30 cellular contexts compared by ENCODE assay signal in the genomic region with DNA sequence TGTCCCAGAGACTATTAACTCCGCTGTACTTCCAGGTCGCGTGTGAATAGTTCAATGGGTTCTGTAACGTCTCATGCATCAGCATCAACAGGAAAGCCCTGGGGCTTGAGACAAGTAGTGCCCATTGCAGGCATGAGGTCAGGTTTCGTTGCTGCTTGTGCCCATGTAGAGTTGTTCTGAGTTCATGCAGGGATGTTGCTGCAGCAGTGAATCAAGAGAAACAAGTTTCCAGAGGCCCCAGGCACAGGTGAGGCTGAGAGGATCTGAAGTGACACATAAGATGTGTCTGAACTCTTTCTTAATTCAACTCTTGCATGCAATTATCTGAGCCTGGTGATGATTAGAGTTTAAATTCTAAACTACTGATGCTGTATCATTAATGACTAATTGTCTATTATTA. TPM values are rescaled to one million over a fixed set of nuclear protein-coding genes. Genes with fewer than 3 reads are reported as not detected.
"Had no signal": no experiment of that assay in that cellular context is flagged by ENCODE, and none has a peak within 500 bp of the region (broad histone marks: within the 10 kb centered on the region; RNA-seq: fewer than 3 reads in every experiment).

No MANE protein-coding gene starts in this region.

- H3K36me3 ChIP-seq: left ventricle myocardium inferior, pancreas, prostate gland, suprapubic skin, thoracic aorta, tibial artery, uterus had no signal

- DNase-seq: hypothalamus; immature natural killer cell; left ventricle myocardium inferior; mesendoderm; naive B cell; natural killer cell; nephron progenitor cell; nucleus accumbens; pancreas; posterior cingulate gyrus; retina; right cardiac atrium; stimulated activated CD4-positive, alpha-beta T cell treated with anti-CD3 and anti-CD28 coated beads, Interleukin-12 subunit alpha, Interleukin-12 subunit beta, amount 100 ng/mL, for 4 hours; stimulated activated CD4-positive, alpha-beta T cell treated with anti-CD3 and anti-CD28 coated beads, Interleukin-15, amount 100 ng/mL, for 24 hours; stimulated activated CD4-positive, alpha-beta T cell treated with anti-CD3 and anti-CD28 coated beads, Interleukin-2, amount 100 ng/mL, for 24 hours; stimulated activated CD4-positive, alpha-beta T cell treated with anti-CD3 and anti-CD28 coated beads, Interleukin-4, amount 100 ng/mL, for 1 hour; stimulated activated naive CD4-positive, alpha-beta T cell; tibial artery; trophoblast cell; uterus had no signal

- H3K4me3 Mint-ChIP-seq: immature natural killer cell; mesothelial cell of epicardium; natural killer cell; nephron progenitor cell; stimulated activated naive CD8-positive, alpha-beta T cell treated with anti-CD3 and anti-CD28 coated beads, Interleukin-15, Interleukin-2, amounts not matched to agents 100 ng/mL and 50 ng/mL, for 24 hours had no signal

- FAIRE-seq: islet of Langerhans, pancreas had no signal

- H3K27ac Mint-ChIP-seq: immature natural killer cell; mesothelial cell of epicardium; natural killer cell; nephron progenitor cell; stimulated activated naive CD8-positive, alpha-beta T cell treated with anti-CD3 and anti-CD28 coated beads, Interleukin-15, Interleukin-2, amounts not matched to agents 100 ng/mL and 50 ng/mL, for 24 hours had no signal

- H3K27ac ChIP-seq: left ventricle myocardium inferior, pancreas, prostate gland, suprapubic skin, thoracic aorta, tibial artery, uterus had no signal

- H3K36me3 Mint-ChIP-seq: immature natural killer cell, mesothelial cell of epicardium, natural killer cell had no signal

- H3K4me1 ChIP-seq: pancreas, prostate gland had no signal

- H3K9me3 ChIP-seq: left ventricle myocardium inferior, pancreas, prostate gland, suprapubic skin, thoracic aorta, tibial artery, uterus had no signal

- ATAC-seq: natural killer cell, pancreas, right cardiac atrium, sciatic nerve had no signal

- H3K4me1 Mint-ChIP-seq: mesothelial cell of epicardium, nephron progenitor cell had no signal

- H3K27me3 ChIP-seq: uterus had no signal

- H3K4me3 ChIP-seq: left ventricle myocardium inferior, lung, pancreas, prostate gland, skin epidermis, suprapubic skin, thoracic aorta, tibial artery, uterus had no signal

- H3K9me3 Mint-ChIP-seq: mesothelial cell of epicardium; natural killer cell; stimulated activated naive CD8-positive, alpha-beta T cell treated with anti-CD3 and anti-CD28 coated beads, Interleukin-15, Interleukin-2, amounts not matched to agents 100 ng/mL and 50 ng/mL, for 24 hours had no signal

RNA-seq across cellular contexts. Expression of gene LYPD5, which starts 16.3 kb away (rescaled TPM):
- total RNA-seq: mononuclear cell, natural killer cell had no signal
